In genomic region chr1:54926955-54927354, GRCh38 we compare ENCODE assay signal across 14 cellular contexts. TPM values are rescaled to one million over a fixed set of nuclear protein-coding genes. Genes with fewer than 3 reads are reported as not detected.
DNase-seq lines count a peak whose midpoint lies in the region; ATAC-seq, FAIRE-seq and TF ChIP-seq lines count a peak whose summit lies in the region.
"Had no signal": no experiment of that assay in that cellular context is flagged by ENCODE, and none has a peak within 500 bp of the region (broad histone marks: within the 10 kb centered on the region; RNA-seq: fewer than 3 reads in every experiment).

No MANE protein-coding gene starts in this region.

- DNase-seq in heart right ventricle (no peak), Right ventricle myocardium inferior (ENCODE audit: missing footprints) (no peak), K562 (ENCODE audit: extremely low read depth in 1 of 4, low spot score in 3 of 4) (no peak), iris pigment epithelial cell (ENCODE audit: low read depth) (peak; percentile 31), C1 segment of cervical spinal cord (lab: John Stamatoyannopoulos, UW) (no peak)
- DNase-seq: activated CD8-positive, alpha-beta T cell treated with anti-CD3 and anti-CD28 coated beads for 36 hours; KG1; NCI-H1436; ovary; stimulated activated naive CD4-positive, alpha-beta T cell had no signal

- TF ChIP-seq CTCF in heart right ventricle (IDR thresholded peaks at IDR 0.05) (no peak), K562 (IDR thresholded peaks at IDR 0.05 in 2 of 3, conservative IDR thresholded peaks at IDR 0.05 in 1 of 3; ENCODE audit: insufficient read depth in 2 of 3, low read depth in 1 of 3, low read length in 3 of 3) (no peak)

- H4K20me1 ChIP-seq in K562 (replicated peaks; ENCODE audit: control insufficient read depth, insufficient read depth, low read length), result no peaks in the 10 kb centered on the region

- H2AFZ ChIP-seq in K562 (ENCODE audit: low read depth, low read length), result no peak overlapping the region

- TF ChIP-seq EP300 in K562 (IDR thresholded peaks at IDR 0.05; ENCODE audit: low read length), result no peak

- no peak for TF ChIP-seq RAD21 in K562 (CRISPR knock-in tag; conservative IDR thresholded peaks at IDR 0.05 in 1 of 2, IDR thresholded peaks at IDR 0.05 in 1 of 2)

- H3K4me1 ChIP-seq in heart right ventricle, result peaks cover 10 to 43% (median 23%) of the 10 kb centered on the region in 9 donors
- peaks cover 0 to 7% of the 10 kb centered on the region in 2 experiments; a peak in 3 of 5 replicates for H3K4me1 ChIP-seq in K562 (replicated peaks in 1 of 2; ENCODE audit: control insufficient read depth in 2 of 2, insufficient read depth in 2 of 2, low read length in 2 of 2)

- POLR2A ChIA-PET in K562 (lab: Yijun Ruan, JAX), result interaction anchor here (0.6 to 0.7 kb wide), 2 partner anchors 11 to 772 kb away, joined by 3 read pairs; no protein-coding TSS in a partner anchor

- H3K36me3 ChIP-seq in heart right ventricle (no peaks in the 10 kb centered on the region), K562 (ENCODE audit: control insufficient read depth, insufficient read depth, low read length) (no peaks in the 10 kb centered on the region)
- H3K36me3 ChIP-seq: ovary had no signal

- CTCF ChIA-PET in K562 (lab: Yijun Ruan, JAX; ENCODE audit: low intra/inter-chr PET ratio), result no interaction called here

- H3K9me1 ChIP-seq in K562 (ENCODE audit: control insufficient read depth, insufficient read depth, low read length), result no peaks in the 10 kb centered on the region

- H3K4me2 ChIP-seq in K562 (ENCODE audit: insufficient read depth, low read length), result no peak overlapping the region

- no TSS peak for BruUV-seq in K562 (replicated peaks; lab: Mats Ljungman, UMichigan)

- H3K27ac ChIP-seq in heart right ventricle, result peak overlapping the region; percentile 26 to 87 (median 75)
- H3K27ac ChIP-seq in K562 (ENCODE audit: extremely low read depth, low read depth, low read length), result no peak overlapping the region
- H3K27ac ChIP-seq: ovary had no signal

- H3K9me3 ChIP-seq in heart right ventricle, result no peaks in the 10 kb centered on the region
- no peaks in the 10 kb centered on the region for H3K9me3 ChIP-seq in K562 (replicated peaks; ENCODE audit: control insufficient read depth, insufficient read depth, low read depth, low read length)
- H3K9me3 ChIP-seq: ovary had no signal

- ATAC-seq in heart right ventricle (peak in 1 of 8 donors; percentile 22), Right ventricle myocardium inferior (no peak), K562 (no peak), HG03432 (IDR thresholded peaks at IDR 0.05; ENCODE audit: unreplicated experiment) (no peak), HG03095 (IDR thresholded peaks at IDR 0.05; ENCODE audit: unreplicated experiment) (no peak), GM21825 (IDR thresholded peaks at IDR 0.05; ENCODE audit: unreplicated experiment) (no peak)
- ATAC-seq: activated CD8-positive, alpha-beta T cell treated with anti-CD3 and anti-CD28 coated beads for 36 hours had no signal

- in situ Hi-C loops in K562 (cut with MboI), result no loop called here

- no peak for FAIRE-seq in K562 (lab: Jason Lieb, UNC)

- no peaks in the 10 kb centered on the region for H3K27me3 ChIP-seq in heart right ventricle
- peaks cover 11 to 22% of the 10 kb centered on the region in 2 experiments; a peak in 4 of 5 replicates for H3K27me3 ChIP-seq in K562 (ENCODE audit: control insufficient read depth in 2 of 2, insufficient read depth in 2 of 2, low read length in 2 of 2)
- H3K27me3 ChIP-seq: ovary had no signal

- no peak for TF ChIP-seq POLR2A in K562 (conservative IDR thresholded peaks at IDR 0.05)

- no peaks in the 10 kb centered on the region for H3K79me2 ChIP-seq in K562 (ENCODE audit: control insufficient read depth, insufficient read depth, low read length)

- no peak overlapping the region for H3K9ac ChIP-seq in K562 (ENCODE audit: insufficient read depth in 1 of 2, low read depth in 2 of 2, low read length in 2 of 2)

- WGBS in heart right ventricle, 2 donors, result 48 to 50% methylated on average over 2 of the region's 2 CpGs
- WGBS in K562 (ENCODE audit: insufficient coverage, low coverage, missing lambda C conversion rate), result 0% methylated on average over 2 of the region's 2 CpGs

- no peak overlapping the region for H3K4me3 ChIP-seq in heart right ventricle
- no peak overlapping the region for H3K4me3 ChIP-seq in K562
- H3K4me3 ChIP-seq: ovary had no signal

- intact Hi-C loops in heart right ventricle (cut with DNase I) (no loop called here), Right ventricle myocardium inferior (cut with DNase I) (no loop called here), K562 (cut with micrococcal nuclease) (loop anchor here (10.0 kb wide), 1 partner anchor 102 kb away; no protein-coding TSS in a partner anchor)

TF ChIP-seq in K562, 482 proteins besides CTCF, POLR2A, EP300 and RAD21:
- TF ChIP-seq ZNF316 (IDR thresholded peaks at IDR 0.05) (0 out of 2 replicates have a peak, but pooled peaks have one; percentile 23), ZNF639 (CRISPR knock-in tag; conservative IDR thresholded peaks at IDR 0.05 in 1 of 2, IDR thresholded peaks at IDR 0.05 in 1 of 2) (0 out of 4 replicates have a peak, but pooled peaks of 1 of the 2 experiments have one; percentile 19), CBX2 (IDR thresholded peaks at IDR 0.05; ENCODE audit: insufficient read depth, low read length, poor library complexity, severe bottlenecking) (no peak)

RNA-seq across cellular contexts. Expression of gene DHCR24, which starts 40.0 kb away (rescaled TPM):
- total RNA-seq in heart right ventricle (10 to 100 TPM; 12.6 to 36.0 (median 15.0) TPM), Right ventricle myocardium inferior (12.0 TPM), K562 (2014; rRNA removed) (93.5 and 113 TPM in 2 replicates), K562 (2014; rRNA removed; fragmentation: Illumina TruSeq; extraction: Trizol) (70.6 and 74.3 TPM in 2 replicates), K562 (2015; rRNA removed; fragmentation: Illumina TruSeq; extraction: Trizol) (79.9 and 82.1 TPM in 2 replicates), K562 (2021) (158 and 161 TPM in 2 replicates)
- polyA plus RNA-seq in heart right ventricle (10 to 100 TPM in 1 of 2 donors, 1 to 10 TPM in 1; 3.3 to 70.6 TPM), K562 (2011; rRNA removed) (137 and 183 TPM in 2 replicates), K562 (2014; fragmentation: Illumina TruSeq; extraction: Trizol) (138 and 140 TPM in 2 replicates), K562 (2014; fragmentation: Nextera tagmentation; extraction: Ambion mirVana) (10 to 100 TPM; 23.4 to 29.6 TPM), K562 (2014; rRNA removed) (69.9 and 70.7 TPM in 2 replicates)
- 237 and 531 TPM in 2 replicates for total RNA-seq in K562 (2011; cell fraction: chromatin; rRNA removed; ENCODE audit: low replicate concordance)
- 417 and 435 TPM in 2 replicates for total RNA-seq in K562 (2011; cell fraction: nucleolus; rRNA removed)
- 411 and 423 TPM in 2 replicates for total RNA-seq in K562 (2011; cell fraction: nucleoplasm; rRNA removed)
- polyA plus RNA-seq in K562 (2011; cell fraction: cytosol; rRNA removed), result 207 and 209 TPM in 2 replicates
- polyA plus RNA-seq in K562 (2011; cell fraction: nucleus; rRNA removed), result 214 and 280 TPM in 2 replicates
- 93.6 and 212 TPM in 2 replicates for polyA plus RNA-seq in K562 (2012)
- polyA minus RNA-seq in K562 (2011; rRNA and poly(A)+ RNA removed), result 215 and 292 TPM in 2 replicates
- polyA minus RNA-seq in K562 (2011; cell fraction: cytosol; rRNA and poly(A)+ RNA removed), result 158 and 163 TPM in 2 replicates
- 97.6 and 98.3 TPM in 2 replicates for polyA minus RNA-seq in K562 (2011; cell fraction: nucleus; rRNA and poly(A)+ RNA removed)

RNA-seq across cellular contexts. Expression of gene TMEM61, which starts 53.5 kb away (rescaled TPM):
- total RNA-seq in heart right ventricle, result under 1 TPM in 1 of 10 donors, not detected in 9; 0.37 TPM
- polyA plus RNA-seq in heart right ventricle, result under 1 TPM in 1 of 2 donors, not detected in 1; 0.03 TPM
- total RNA-seq in Right ventricle myocardium inferior, result not detected
- not detected in 2 replicates for total RNA-seq in K562 (2011; cell fraction: chromatin; rRNA removed; ENCODE audit: low replicate concordance)
- not detected in 2 replicates for total RNA-seq in K562 (2011; cell fraction: nucleolus; rRNA removed)
- total RNA-seq in K562 (2011; cell fraction: nucleoplasm; rRNA removed), result not detected in 2 replicates
- total RNA-seq in K562 (2014; rRNA removed), result not detected in 2 replicates
- not detected in 2 replicates for total RNA-seq in K562 (2014; rRNA removed; fragmentation: Illumina TruSeq; extraction: Trizol)
- not detected in 2 replicates for total RNA-seq in K562 (2015; rRNA removed; fragmentation: Illumina TruSeq; extraction: Trizol)
- total RNA-seq in K562 (2021), result not detected in 2 replicates
- polyA plus RNA-seq in K562 (2011; rRNA removed), result not detected in 2 replicates
- not detected in 2 replicates for polyA plus RNA-seq in K562 (2011; cell fraction: cytosol; rRNA removed)
- polyA plus RNA-seq in K562 (2011; cell fraction: nucleus; rRNA removed), result not detected in 2 replicates
- polyA plus RNA-seq in K562 (2012), result not detected in 2 replicates
- not detected in 2 replicates for polyA plus RNA-seq in K562 (2014; fragmentation: Illumina TruSeq; extraction: Trizol)
- polyA plus RNA-seq in K562 (2014; fragmentation: Nextera tagmentation; extraction: Ambion mirVana), result not detected
- not detected in 2 replicates for polyA plus RNA-seq in K562 (2014; rRNA removed)
- polyA minus RNA-seq in K562 (2011; rRNA and poly(A)+ RNA removed), result not detected in 2 replicates
- not detected in 2 replicates for polyA minus RNA-seq in K562 (2011; cell fraction: cytosol; rRNA and poly(A)+ RNA removed)
- polyA minus RNA-seq in K562 (2011; cell fraction: nucleus; rRNA and poly(A)+ RNA removed), result not detected in 2 replicates
- total RNA-seq: activated CD8-positive, alpha-beta T cell treated with anti-CD3 and anti-CD28 coated beads for 36 hours; urinary bladder had no signal
